ENCODE assay signal across 9 cellular contexts in the genomic region with DNA sequence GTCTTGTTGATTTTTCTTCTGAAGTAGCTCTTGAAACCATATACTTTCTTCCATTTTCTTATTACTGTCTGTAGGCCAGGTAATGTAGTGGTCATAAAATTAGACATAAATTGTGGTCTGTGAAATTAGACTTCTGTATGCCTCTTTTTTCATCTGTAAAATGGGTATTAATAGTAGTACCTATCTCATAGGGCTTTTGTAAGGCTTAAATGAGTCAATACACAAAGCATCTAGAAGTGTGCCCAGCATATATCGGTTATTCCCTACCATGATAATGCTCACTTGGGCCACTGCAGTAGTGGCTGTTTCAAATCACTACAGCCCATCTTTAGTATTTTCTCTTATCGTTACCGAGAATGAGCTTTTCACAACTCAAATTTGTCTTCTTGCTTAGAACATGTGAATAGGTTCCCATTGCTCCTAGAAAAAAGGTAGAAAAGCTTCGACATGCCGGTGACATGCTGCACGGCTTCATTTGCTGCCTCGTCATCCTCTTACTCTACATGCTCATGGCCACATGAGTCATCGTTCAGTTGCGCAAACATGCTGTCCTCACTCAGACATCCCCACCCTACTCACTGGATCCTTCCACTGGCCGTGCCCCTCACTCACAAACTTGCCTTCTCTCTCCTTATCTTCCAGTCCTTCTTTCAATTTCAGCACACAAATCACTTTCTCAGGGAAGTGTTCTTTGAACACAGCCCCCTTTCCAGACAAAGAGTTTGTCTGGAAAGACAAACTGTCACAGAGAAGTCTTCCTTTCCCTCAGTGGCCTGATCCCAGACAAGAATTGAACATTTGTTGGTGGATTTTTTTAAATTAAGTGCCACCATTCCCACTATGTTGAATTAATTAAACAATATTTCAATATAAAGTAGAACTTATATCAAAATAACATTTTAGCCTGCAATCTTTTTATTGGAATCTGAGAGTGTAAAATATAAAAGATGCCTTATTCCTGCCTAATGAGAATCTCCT. TPM values are rescaled to one million over a fixed set of nuclear protein-coding genes. Genes with fewer than 3 reads are reported as not detected.
DNase-seq lines count a peak whose midpoint lies in the region; ATAC-seq and TF ChIP-seq lines count a peak whose summit lies in the region.
"Had no signal": no experiment of that assay in that cellular context is flagged by ENCODE, and none has a peak within 500 bp of the region (broad histone marks: within the 10 kb centered on the region; RNA-seq: fewer than 3 reads in every experiment).

No MANE protein-coding gene starts in this region.

- TF ChIP-seq CTCF in adrenal gland (IDR thresholded peaks at IDR 0.05) (peak in 1 of 6 experiments; percentile 1), left lung (IDR thresholded peaks at IDR 0.05) (no peak)

- H3K9me3 ChIP-seq in adrenal gland (replicated peaks in 1 of 3) = no peaks in the 10 kb centered on the region
- H3K9me3 ChIP-seq in left lung = no peaks in the 10 kb centered on the region

- ATAC-seq in stimulated activated naive CD8-positive, alpha-beta T cell treated with anti-CD3 and anti-CD28 coated beads, Interleukin-15, Interleukin-2, amounts not matched to agents 100 U/mL and 50 U/mL, for 24 hours = no peak
- no peak for ATAC-seq in stimulated activated naive CD8-positive, alpha-beta T cell treated with anti-CD3 and anti-CD28 coated beads, Interleukin-15, amount 100 ng/mL, for 72 hours
- peak; percentile 83 for ATAC-seq in left lung
- ATAC-seq in HG03378 (IDR thresholded peaks at IDR 0.05; ENCODE audit: unreplicated experiment) = no peak

- H3K4me1 ChIP-seq in adrenal gland (replicated peaks in 1 of 2) (peaks cover 0 to 8% of the 10 kb centered on the region in 2 donors), left lung (peaks cover 8 to 21% of the 10 kb centered on the region in 2 donors)

- no peak overlapping the region for H3K4me3 Mint-ChIP-seq in stimulated activated naive CD8-positive, alpha-beta T cell treated with anti-CD3 and anti-CD28 coated beads, Interleukin-15, amount 100 ng/mL, for 72 hours
- H3K4me3 Mint-ChIP-seq: activated naive CD8-positive, alpha-beta T cell treated with anti-CD3 and anti-CD28 coated beads, Interleukin-2, amount 10 ng/mL, durations not matched to agents 7 days and 5 days had no signal

- 42 to 56% (median 48%) methylated on average over 10 of the region's 10 CpGs for WGBS in adrenal gland, 4 donors

- H3K4me3 ChIP-seq in adrenal gland (no peak overlapping the region), left lung (no peak overlapping the region)

- in situ Hi-C loops in G401 (cut with HindIII; ENCODE audit: low sequenced_read_pairs) = no loop called here

- no peak overlapping the region for H3K27ac Mint-ChIP-seq in stimulated activated naive CD8-positive, alpha-beta T cell treated with anti-CD3 and anti-CD28 coated beads, Interleukin-15, amount 100 ng/mL, for 72 hours
- H3K27ac Mint-ChIP-seq: activated naive CD8-positive, alpha-beta T cell treated with anti-CD3 and anti-CD28 coated beads, Interleukin-2, amount 10 ng/mL, durations not matched to agents 7 days and 5 days had no signal

- no peaks in the 10 kb centered on the region for H3K27me3 Mint-ChIP-seq in stimulated activated naive CD8-positive, alpha-beta T cell treated with anti-CD3 and anti-CD28 coated beads, Interleukin-15, amount 100 ng/mL, for 72 hours

- H3K36me3 ChIP-seq in adrenal gland (replicated peaks in 1 of 2) (no peaks in the 10 kb centered on the region), left lung (no peaks in the 10 kb centered on the region)

- H3K9me3 Mint-ChIP-seq in stimulated activated naive CD8-positive, alpha-beta T cell treated with anti-CD3 and anti-CD28 coated beads, Interleukin-15, amount 100 ng/mL, for 72 hours = peaks cover 0 to 6% of the 10 kb centered on the region in 2 donors
- H3K9me3 Mint-ChIP-seq: activated naive CD8-positive, alpha-beta T cell treated with anti-CD3 and anti-CD28 coated beads, Interleukin-2, amount 10 ng/mL, durations not matched to agents 7 days and 5 days had no signal

- peaks cover 24% of the 10 kb centered on the region for H3K4me1 Mint-ChIP-seq in stimulated activated naive CD8-positive, alpha-beta T cell treated with anti-CD3 and anti-CD28 coated beads, Interleukin-15, amount 100 ng/mL, for 72 hours

- intact Hi-C loops in adrenal gland (cut with DNase I) = loop anchor here in 1 of 2 donors (2.0 kb wide), 1 partner anchor 353 kb away; no protein-coding TSS in a partner anchor
- intact Hi-C loops in left lung (cut with DNase I) = loop anchor here in 1 of 2 donors (2.0 to 10.0 kb wide), 2 partner anchors 353 to 431 kb away; no protein-coding TSS in a partner anchor

- DNase-seq in stimulated activated naive CD8-positive, alpha-beta T cell treated with anti-CD3 and anti-CD28 coated beads, Interleukin-15, Interleukin-2, amounts not matched to agents 100 U/mL and 50 U/mL, for 24 hours = peak; percentile 17
- DNase-seq in stimulated activated naive CD8-positive, alpha-beta T cell treated with anti-CD3 and anti-CD28 coated beads, Interleukin-15, amount 100 ng/mL, for 72 hours = no peak
- DNase-seq in adrenal gland = peak; percentile 82 to 94 (median 91)
- DNase-seq in left lung = peak; percentile 79 to 88
- no peak for DNase-seq in G401 (ENCODE audit: low spot score)
- DNase-seq in cortex of kidney (lab: John Stamatoyannopoulos, UW) = no peak
- no peak for DNase-seq in NCI-H2196 (lab: John Stamatoyannopoulos, UW; ENCODE audit: unreplicated experiment)

- H3K27me3 ChIP-seq in adrenal gland (no peaks in the 10 kb centered on the region), left lung (no peaks in the 10 kb centered on the region)

- TF ChIP-seq POLR2A in adrenal gland (IDR thresholded peaks at IDR 0.05) = no peak

- peak overlapping the region in 2 of 5 donors; percentile 35 to 46 for H3K27ac ChIP-seq in adrenal gland
- H3K27ac ChIP-seq in left lung = peak overlapping the region in 1 of 2 donors; percentile 59

RNA-seq across cellular contexts. Expression of gene ERVFRD-1, which starts 32.2 kb away (rescaled TPM):
- total RNA-seq in adrenal gland = 1 to 10 TPM in 2 of 8 donors, under 1 TPM in 5, not detected in 1; 0.07 to 1.7 (median 0.81) TPM
- polyA plus RNA-seq in adrenal gland = 1 to 10 TPM in 1 of 3 donors, under 1 TPM in 2; 0.09 to 1.7 (median 0.34) TPM
- total RNA-seq in left lung = under 1 TPM in 1 of 2 donors, not detected in 1; 0.09 TPM
- total RNA-seq in G401 (2014; rRNA removed; shearing (Covaris generic)) = 0.17 TPM in 1 of 2 replicates, not detected in the other
- total RNA-seq: activated naive CD8-positive, alpha-beta T cell treated with anti-CD3 and anti-CD28 coated beads, Interleukin-2, amount 10 ng/mL, durations not matched to agents 7 days and 5 days had no signal

RNA-seq across cellular contexts. Expression of gene SMIM13, which starts 50.0 kb away (rescaled TPM):
- 10 to 100 TPM in 1 of 8 donors, 1 to 10 TPM in 7; 4.3 to 11.5 (median 6.7) TPM for total RNA-seq in adrenal gland
- 1 to 10 TPM; 1.9 to 7.3 (median 2.6) TPM for polyA plus RNA-seq in adrenal gland
- total RNA-seq in left lung = 10 to 100 TPM in 1 of 2 donors, 1 to 10 TPM in 1; 9.6 to 12.9 TPM
- total RNA-seq in G401 (2014; rRNA removed; shearing (Covaris generic)) = 17.3 and 18.5 TPM in 2 replicates

Comparison
In these comparisons a context has a peak if more than half of its experiments do, and no peak if none do; other contexts are left out.
1. DNase-seq: peak in stimulated activated naive CD8-positive, alpha-beta T cell treated with anti-CD3 and anti-CD28 coated beads, Interleukin-15, Interleukin-2, amounts not matched to agents 100 U/mL and 50 U/mL, for 24 hours (single experiment), adrenal gland (7 of 7) and left lung (2 of 2); none in stimulated activated naive CD8-positive, alpha-beta T cell treated with anti-CD3 and anti-CD28 coated beads, Interleukin-15, amount 100 ng/mL, for 72 hours (0 of 2), G401 (single experiment), cortex of kidney (single experiment) and NCI-H2196 (single experiment).